ENCODE assay signal across 28 cellular contexts in genomic region chr12:57568838-57569237, GRCh38. TPM values are rescaled to one million over a fixed set of nuclear protein-coding genes. Genes with fewer than 3 reads are reported as not detected.
"Had no signal": no experiment of that assay in that cellular context is flagged by ENCODE, and none has a peak within 500 bp of the region (broad histone marks: within the 10 kb centered on the region; RNA-seq: fewer than 3 reads in every experiment).

No MANE protein-coding gene starts in this region.

- H3K27ac ChIP-seq: ascending aorta, brain microvascular endothelial cell, coronary artery, dorsolateral prefrontal cortex, WERI-Rb-1 had no signal

- H3K4me1 Mint-ChIP-seq: activated B cell treated with CpG ODN at 0.5 μM for 24 hours; activated naive CD4-positive, alpha-beta T cell treated with anti-CD3 and anti-CD28 coated beads, Interleukin-2, amount 10 ng/mL, durations not matched to agents 7 days and 5 days; activated T-helper 17 cell treated with anti-CD3 and anti-CD28 coated beads, Interleukin-2, amount 50 U/mL, for 72 hours; central memory CD8-positive, alpha-beta T cell; endodermal cell had no signal

- H3K4me3 Mint-ChIP-seq: activated B cell treated with CpG ODN at 0.5 μM for 24 hours; activated CD8-positive, alpha-beta T cell treated with anti-CD3 and anti-CD28 coated beads for 36 hours; activated naive CD4-positive, alpha-beta T cell treated with anti-CD3 and anti-CD28 coated beads, Interleukin-2, amount 10 ng/mL, durations not matched to agents 7 days and 5 days; activated naive CD8-positive, alpha-beta T cell treated with anti-CD3 and anti-CD28 coated beads, Interleukin-2, amount 10 ng/mL, durations not matched to agents 7 days and 5 days; activated T-cell treated with anti-CD3 and anti-CD28 coated beads, Interleukin-2, amount 50 U/mL, for 4 hours; activated T-helper 17 cell treated with anti-CD3 and anti-CD28 coated beads, Interleukin-2, amount 50 U/mL, for 72 hours; central memory CD8-positive, alpha-beta T cell; dendritic cell treated with granulocyte-macrophage colony-stimulating factor and Interleukin-4, amounts not matched to agents 40 ng/mL and 50 ng/mL, for 4 days; endodermal cell; T-helper 1 cell treated with Interleukin-12 subunit alpha and Interleukin-12 subunit beta and Interleukin-4 antibody, amounts not matched to agents 30 μg/mL and 1 μg/mL, for 36 hours had no signal

- H3K4me1 ChIP-seq: ascending aorta had no signal

- H3K9me3 Mint-ChIP-seq: activated B cell treated with CpG ODN at 0.5 μM for 24 hours; activated CD8-positive, alpha-beta T cell treated with anti-CD3 and anti-CD28 coated beads for 36 hours; activated naive CD4-positive, alpha-beta T cell treated with anti-CD3 and anti-CD28 coated beads, Interleukin-2, amount 10 ng/mL, durations not matched to agents 7 days and 5 days; activated naive CD4-positive, alpha-beta T cell treated with anti-CD3 and anti-CD28 coated beads, Interleukin-2, amount 50 U/mL, for 72 hours; activated naive CD8-positive, alpha-beta T cell treated with anti-CD3 and anti-CD28 coated beads, Interleukin-2, amount 10 ng/mL, durations not matched to agents 7 days and 5 days; activated T-cell treated with anti-CD3 and anti-CD28 coated beads, Interleukin-2, amount 50 U/mL, for 4 hours; activated T-helper 17 cell treated with anti-CD3 and anti-CD28 coated beads, Interleukin-2, amount 50 U/mL, for 72 hours; central memory CD8-positive, alpha-beta T cell; dendritic cell treated with granulocyte-macrophage colony-stimulating factor and Interleukin-4, amounts not matched to agents 40 ng/mL and 50 ng/mL, for 4 days; endodermal cell; T-helper 1 cell treated with Interleukin-12 subunit alpha and Interleukin-12 subunit beta and Interleukin-4 antibody, amounts not matched to agents 30 μg/mL and 1 μg/mL, for 36 hours had no signal

- DNase-seq: activated B cell treated with CpG ODN at 0.5 μM for 24 hours; activated CD4-positive, alpha-beta T cell treated with anti-CD3 and anti-CD28 coated beads for 48 hours; activated CD4-positive, alpha-beta T cell treated with anti-CD3 and anti-CD28 coated beads, Interleukin-2, amount 50 U/mL, for 1 hour; activated CD4-positive, alpha-beta T cell treated with anti-CD3 and anti-CD28 coated beads, Interleukin-2, amount 50 U/mL, for 48 hours; activated CD8-positive, alpha-beta memory T cell treated with anti-CD3 and anti-CD28 coated beads for 24 hours; activated CD8-positive, alpha-beta T cell treated with anti-CD3 and anti-CD28 coated beads for 36 hours; activated gamma-delta T cell; activated naive CD4-positive, alpha-beta T cell; activated naive CD4-positive, alpha-beta T cell treated with anti-CD3 and anti-CD28 coated beads, Interleukin-2, amount 10 ng/mL, durations not matched to agents 7 days and 5 days; activated naive CD8-positive, alpha-beta T cell treated with anti-CD3 and anti-CD28 coated beads, Interleukin-2, amount 10 ng/mL, durations not matched to agents 7 days and 5 days; activated T-cell treated with anti-CD3 and anti-CD28 coated beads, Interleukin-2, amount 50 U/mL, for 4 hours; brain microvascular endothelial cell; dorsolateral prefrontal cortex; effector memory CD4-positive, alpha-beta T cell; endodermal cell; foreskin fibroblast; head of caudate nucleus; T1000; WERI-Rb-1 had no signal

- H3K27ac Mint-ChIP-seq: activated B cell treated with CpG ODN at 0.5 μM for 24 hours; activated CD8-positive, alpha-beta T cell treated with anti-CD3 and anti-CD28 coated beads for 36 hours; activated naive CD4-positive, alpha-beta T cell treated with anti-CD3 and anti-CD28 coated beads, Interleukin-2, amount 10 ng/mL, durations not matched to agents 7 days and 5 days; activated naive CD4-positive, alpha-beta T cell treated with anti-CD3 and anti-CD28 coated beads, Interleukin-2, amount 50 U/mL, for 72 hours; activated naive CD8-positive, alpha-beta T cell treated with anti-CD3 and anti-CD28 coated beads, Interleukin-2, amount 10 ng/mL, durations not matched to agents 7 days and 5 days; activated T-helper 17 cell treated with anti-CD3 and anti-CD28 coated beads, Interleukin-2, amount 50 U/mL, for 72 hours; dendritic cell treated with granulocyte-macrophage colony-stimulating factor and Interleukin-4, amounts not matched to agents 40 ng/mL and 50 ng/mL, for 4 days; endodermal cell; T-helper 1 cell treated with Interleukin-12 subunit alpha and Interleukin-12 subunit beta and Interleukin-4 antibody, amounts not matched to agents 30 μg/mL and 1 μg/mL, for 36 hours had no signal

- H3K36me3 Mint-ChIP-seq: activated naive CD4-positive, alpha-beta T cell treated with anti-CD3 and anti-CD28 coated beads, Interleukin-2, amount 10 ng/mL, durations not matched to agents 7 days and 5 days; activated naive CD4-positive, alpha-beta T cell treated with anti-CD3 and anti-CD28 coated beads, Interleukin-2, amount 50 U/mL, for 72 hours; activated naive CD8-positive, alpha-beta T cell treated with anti-CD3 and anti-CD28 coated beads, Interleukin-2, amount 10 ng/mL, durations not matched to agents 7 days and 5 days had no signal

- H3K4me3 ChIP-seq: ascending aorta, coronary artery, dorsolateral prefrontal cortex had no signal

- H3K27me3 ChIP-seq: ascending aorta, brain microvascular endothelial cell, dorsolateral prefrontal cortex had no signal

- H3K36me3 ChIP-seq: brain microvascular endothelial cell had no signal

- H3K27me3 Mint-ChIP-seq: activated CD8-positive, alpha-beta T cell treated with anti-CD3 and anti-CD28 coated beads for 36 hours; activated naive CD8-positive, alpha-beta T cell treated with anti-CD3 and anti-CD28 coated beads, Interleukin-2, amount 10 ng/mL, durations not matched to agents 7 days and 5 days had no signal

- H3K9me3 ChIP-seq: ascending aorta had no signal

- ATAC-seq: activated CD4-positive, CD25-positive, alpha-beta regulatory T cell treated with anti-CD3 and anti-CD28 coated beads, Interleukin-2, amount 50 U/mL, for 24 hours; activated CD8-positive, alpha-beta T cell treated with anti-CD3 and anti-CD28 coated beads for 36 hours; activated naive CD4-positive, alpha-beta T cell treated with anti-CD3 and anti-CD28 coated beads, Interleukin-2, amount 50 U/mL, for 72 hours; activated T-cell treated with anti-CD3 and anti-CD28 coated beads, Interleukin-2, amount 50 U/mL, for 4 hours; activated T-helper 17 cell treated with anti-CD3 and anti-CD28 coated beads, Interleukin-2, amount 50 U/mL, for 72 hours; esophagus mucosa had no signal

RNA-seq across cellular contexts. Expression of gene KIF5A, which starts 19.0 kb away (rescaled TPM):
- total RNA-seq: ascending aorta had no signal

RNA-seq across cellular contexts. Expression of gene ARHGEF25, which starts 42.4 kb away (rescaled TPM):
- total RNA-seq: activated B cell treated with CpG ODN at 0.5 μM for 24 hours had no signal
